In the genomic region with DNA sequence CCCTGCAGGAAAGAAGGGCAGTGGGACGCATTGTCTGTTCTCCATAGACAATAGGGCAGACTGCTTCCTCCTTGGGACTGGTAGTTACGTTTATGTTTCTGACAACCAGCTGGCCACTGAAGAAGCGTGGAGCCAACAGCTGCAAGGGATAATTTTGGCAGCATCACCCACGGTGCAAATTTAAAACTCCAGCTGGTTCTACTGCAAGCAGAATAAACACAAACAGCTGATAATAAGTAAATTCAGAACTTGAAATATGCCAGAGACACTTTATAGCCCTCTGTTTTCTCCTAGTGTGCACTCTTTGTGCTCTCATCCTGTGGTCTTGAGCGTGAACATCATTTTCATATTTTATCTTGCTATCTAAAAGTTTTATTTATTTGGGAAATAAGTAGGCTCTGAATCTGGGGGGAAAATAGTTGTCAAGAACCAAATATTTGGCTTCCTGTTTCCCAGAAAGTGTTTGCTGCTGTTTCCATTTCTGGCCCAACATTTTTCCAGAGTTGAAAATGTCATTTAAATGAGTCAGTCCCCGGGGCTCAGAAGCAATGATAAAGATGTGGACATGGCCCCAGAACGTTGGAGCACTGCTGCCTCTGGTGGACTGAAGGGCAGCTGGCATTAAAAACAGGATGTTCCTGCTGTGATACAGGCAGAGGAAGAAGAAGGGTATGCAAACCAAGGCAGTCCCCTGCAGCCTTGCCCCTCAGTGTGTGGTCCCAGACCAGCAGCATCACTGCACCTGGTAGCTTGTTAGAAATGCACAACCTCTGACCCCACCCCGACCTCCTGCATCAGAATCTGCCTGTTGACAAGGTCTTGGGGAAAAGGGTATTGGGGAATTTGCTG, we compare ENCODE assay signal across 8 cellular contexts. TPM values are rescaled to one million over a fixed set of nuclear protein-coding genes. Genes with fewer than 3 reads are reported as not detected.
DNase-seq lines count a peak whose midpoint lies in the region; ATAC-seq, FAIRE-seq and TF ChIP-seq lines count a peak whose summit lies in the region.

No MANE protein-coding gene starts in this region.

- no peak for TF ChIP-seq POLR2A in K562 (conservative IDR thresholded peaks at IDR 0.05)
- TF ChIP-seq POLR2A in HepG2 (IDR thresholded peaks at IDR 0.05; ENCODE audit: insufficient read depth in 1 of 2, low read depth in 2 of 2, low read length in 2 of 2), result no peak
- no peak for TF ChIP-seq POLR2A in GM12892 (IDR thresholded peaks at IDR 0.05; ENCODE audit: low read depth, low read length)

- H3K4me3 Mint-ChIP-seq in CD8-positive, alpha-beta memory T cell, result no peak overlapping the region

- FAIRE-seq in K562 (lab: Jason Lieb, UNC) (peak; percentile 54), HepG2 (lab: Jason Lieb, UNC) (no peak), GM12892 (lab: Jason Lieb, UNC) (no peak)

- 55% methylated on average over 7 of the region's 8 CpGs for WGBS in K562 (ENCODE audit: insufficient coverage, low coverage, missing lambda C conversion rate)
- 25% methylated on average over 8 of the region's 8 CpGs for WGBS in HepG2 (ENCODE audit: low lambda C conversion rate)

- H3K4me1 ChIP-seq in K562 (replicated peaks in 1 of 2; ENCODE audit: control insufficient read depth in 2 of 2, insufficient read depth in 2 of 2, low read length in 2 of 2) (peaks cover 0 to 24% of the 10 kb centered on the region in 2 experiments; a peak in 2 of 5 replicates), HepG2 (ENCODE audit: insufficient read depth, low read length) (peaks cover 9% of the 10 kb centered on the region)
- no peaks in the 10 kb centered on the region for H3K4me1 ChIP-seq in CD8-positive, alpha-beta memory T cell (ENCODE audit: insufficient read depth, low read length)

- no peaks in the 10 kb centered on the region for H3K36me3 Mint-ChIP-seq in CD8-positive, alpha-beta memory T cell

- intact Hi-C loops in K562 (cut with micrococcal nuclease), result no loop called here
- intact Hi-C loops in HepG2 (cut with micrococcal nuclease; ENCODE audit: unreplicated experiment), result no loop called here

- peaks cover 0 to 4% of the 10 kb centered on the region in 2 donors for H3K27me3 Mint-ChIP-seq in CD8-positive, alpha-beta memory T cell

- H3K9ac ChIP-seq in K562 (ENCODE audit: insufficient read depth in 1 of 2, low read depth in 2 of 2, low read length in 2 of 2) (no peak overlapping the region), HepG2 (ENCODE audit: insufficient read depth, low read depth, low read length) (no peak overlapping the region)

- H3K4me2 ChIP-seq in K562 (ENCODE audit: insufficient read depth, low read length), result no peak overlapping the region
- H3K4me2 ChIP-seq in HepG2 (ENCODE audit: low read depth, low read length), result no peak overlapping the region

- peak; percentile 49 to 61 (median 59) for TF ChIP-seq CTCF in K562 (IDR thresholded peaks at IDR 0.05 in 2 of 3, conservative IDR thresholded peaks at IDR 0.05 in 1 of 3; ENCODE audit: insufficient read depth in 2 of 3, low read depth in 1 of 3, low read length in 3 of 3)
- TF ChIP-seq CTCF in HepG2 (CRISPR knock-in tag; IDR thresholded peaks at IDR 0.05), result 0 out of 2 replicates have a peak, but pooled peaks have one; percentile 12

- peak; percentile 39 to 44; a peak in 3 of 4 replicates for TF ChIP-seq RAD21 in K562 (CRISPR knock-in tag; conservative IDR thresholded peaks at IDR 0.05 in 1 of 2, IDR thresholded peaks at IDR 0.05 in 1 of 2)
- no peak for TF ChIP-seq RAD21 in HepG2 (CRISPR knock-in tag; IDR thresholded peaks at IDR 0.05)

- H2AFZ ChIP-seq in K562 (ENCODE audit: low read depth, low read length), result no peak overlapping the region
- H2AFZ ChIP-seq in HepG2 (ENCODE audit: low read length), result no peak overlapping the region

- H3K27ac ChIP-seq in K562 (ENCODE audit: extremely low read depth, low read depth, low read length) (no peak overlapping the region), HepG2 (ENCODE audit: extremely low read length, insufficient read depth, low read length) (no peak overlapping the region)
- no peak overlapping the region for H3K27ac ChIP-seq in CD8-positive, alpha-beta memory T cell (ENCODE audit: low read depth, low read length)

- H3K9me3 ChIP-seq in K562 (replicated peaks; ENCODE audit: control insufficient read depth, insufficient read depth, low read depth, low read length) (no peaks in the 10 kb centered on the region), HepG2 (ENCODE audit: low read length) (no peaks in the 10 kb centered on the region)
- H3K9me3 ChIP-seq in CD8-positive, alpha-beta memory T cell (ENCODE audit: low read length), result no peaks in the 10 kb centered on the region

- H3K79me2 ChIP-seq in K562 (ENCODE audit: control insufficient read depth, insufficient read depth, low read length) (no peaks in the 10 kb centered on the region), HepG2 (ENCODE audit: insufficient read depth, low read length) (no peaks in the 10 kb centered on the region)

- TF ChIP-seq EP300 in K562 (IDR thresholded peaks at IDR 0.05; ENCODE audit: low read length) (no peak), HepG2 (IDR thresholded peaks at IDR 0.05; ENCODE audit: low read depth in 2 of 2, low read length in 2 of 2) (no peak), HepG2 (CRISPR knock-in tag; IDR thresholded peaks at IDR 0.05; ENCODE audit: borderline replicate concordance) (no peak)

- no peak overlapping the region for H3K27ac Mint-ChIP-seq in CD8-positive, alpha-beta memory T cell

- no peaks in the 10 kb centered on the region for H3K9me1 ChIP-seq in K562 (ENCODE audit: control insufficient read depth, insufficient read depth, low read length)

- H4K20me1 ChIP-seq in K562 (replicated peaks; ENCODE audit: control insufficient read depth, insufficient read depth, low read length), result no peaks in the 10 kb centered on the region
- H4K20me1 ChIP-seq in HepG2 (ENCODE audit: insufficient read depth, low read length), result no peaks in the 10 kb centered on the region

- H3K4me3 ChIP-seq in K562 (no peak overlapping the region), HepG2 (replicated peaks in 1 of 3; ENCODE audit: insufficient read depth in 1 of 3, low read depth in 2 of 3, low read length in 3 of 3) (no peak overlapping the region)
- H3K4me3 ChIP-seq in CD8-positive, alpha-beta memory T cell (ENCODE audit: low read length), result no peak overlapping the region

- H3K27me3 ChIP-seq in K562 (ENCODE audit: control insufficient read depth in 2 of 2, insufficient read depth in 2 of 2, low read length in 2 of 2), result no peaks in the 10 kb centered on the region
- no peaks in the 10 kb centered on the region for H3K27me3 ChIP-seq in HepG2 (ENCODE audit: control insufficient read depth in 1 of 2, insufficient read depth in 2 of 2, low read length in 2 of 2)
- H3K27me3 ChIP-seq in CD8-positive, alpha-beta memory T cell (ENCODE audit: insufficient read depth, low read length, poor library complexity, severe bottlenecking), result no peaks in the 10 kb centered on the region

- CTCF ChIA-PET in K562 (lab: Yijun Ruan, JAX; ENCODE audit: low intra/inter-chr PET ratio) (interaction anchor here (0.7 to 0.8 kb wide), 2 partner anchors 173 to 211 kb away, joined by 3 read pairs; no protein-coding TSS in a partner anchor), HepG2 (lab: Yijun Ruan, JAX; ENCODE audit: low intra/inter-chr PET ratio, low total read pairs) (no interaction called here)
- CTCF ChIA-PET in CD8-positive, alpha-beta memory T cell (lab: Charles Lee), result no interaction called here

- no TSS peak for BruUV-seq in K562 (replicated peaks; lab: Mats Ljungman, UMichigan)
- no TSS peak for BruUV-seq in HepG2 (replicated peaks; lab: Mats Ljungman, UMichigan)

- no peaks in the 10 kb centered on the region for H3K4me1 Mint-ChIP-seq in CD8-positive, alpha-beta memory T cell

- DNase-seq in AG20443 (ENCODE audit: low spot score) (peak; percentile 85), MV-4-11 (lab: John Stamatoyannopoulos, UW) (peak; percentile 75), K562 (ENCODE audit: extremely low read depth in 1 of 4, low spot score in 3 of 4) (peak in 1 of 4 experiments; percentile 65), HepG2 (ENCODE audit: low spot score) (peak; percentile 29), GM12892 (ENCODE audit: insufficient read length) (no peak)
- no peak for DNase-seq in CD8-positive, alpha-beta memory T cell

- in situ Hi-C loops in K562 (cut with MboI) (loop anchor here (5.0 kb wide), 1 partner anchor 135 kb away; no protein-coding TSS in a partner anchor), HepG2 (cut with HindIII; ENCODE audit: extremely low pct_ligation_motif_present, low pct_unique_long_range_greater_than_20kb) (no loop called here)

- H3K9me3 Mint-ChIP-seq in CD8-positive, alpha-beta memory T cell, result peaks cover 0 to 5% (median 0%) of the 10 kb centered on the region in 5 donors

- POLR2A ChIA-PET in K562 (lab: Yijun Ruan, JAX) (interaction anchor here (0.6 to 1.9 kb wide), 5 partner anchors 38 to 366 kb away, joined by 3 to 5 read pairs (median 4); no protein-coding TSS in a partner anchor), HepG2 (lab: Yijun Ruan, JAX) (no interaction called here)
- POLR2A ChIA-PET in CD8-positive, alpha-beta memory T cell (lab: Charles Lee), result no interaction called here

- no peaks in the 10 kb centered on the region for H3K36me3 ChIP-seq in K562 (ENCODE audit: control insufficient read depth, insufficient read depth, low read length)
- no peaks in the 10 kb centered on the region for H3K36me3 ChIP-seq in HepG2 (replicated peaks in 1 of 2; ENCODE audit: control insufficient read depth in 1 of 2, insufficient read depth in 2 of 2, low read length in 2 of 2)
- no peaks in the 10 kb centered on the region for H3K36me3 ChIP-seq in CD8-positive, alpha-beta memory T cell (ENCODE audit: insufficient read depth, low read length)

- ATAC-seq in K562, result peak; percentile 85
- ATAC-seq in HepG2, result peak; percentile 76
- no peak for ATAC-seq in HG02981 (IDR thresholded peaks at IDR 0.05; ENCODE audit: unreplicated experiment)
- ATAC-seq in GM19395 (IDR thresholded peaks at IDR 0.05; ENCODE audit: unreplicated experiment), result no peak

RNA-seq across cellular contexts. Expression of a gene that starts 12.5 kb away (rescaled TPM):
- total RNA-seq in K562 (2011; cell fraction: chromatin; rRNA removed; ENCODE audit: low replicate concordance), result 0.99 and 1.1 TPM in 2 replicates
- 0.79 and 1.0 TPM in 2 replicates for total RNA-seq in K562 (2011; cell fraction: nucleolus; rRNA removed)
- 0.51 and 1.1 TPM in 2 replicates for total RNA-seq in K562 (2011; cell fraction: nucleoplasm; rRNA removed)
- total RNA-seq in K562 (2014; rRNA removed), result 0.24 and 0.36 TPM in 2 replicates
- total RNA-seq in K562 (2014; rRNA removed; fragmentation: Illumina TruSeq; extraction: Trizol), result 0.11 and 0.13 TPM in 2 replicates
- total RNA-seq in K562 (2015; rRNA removed; fragmentation: Illumina TruSeq; extraction: Trizol), result 0.22 and 0.26 TPM in 2 replicates
- 0.47 and 0.49 TPM in 2 replicates for total RNA-seq in K562 (2021)
- 0.24 and 0.40 TPM in 2 replicates for polyA plus RNA-seq in K562 (2011; rRNA removed)
- 0.24 and 0.94 TPM in 2 replicates for polyA plus RNA-seq in K562 (2011; cell fraction: cytosol; rRNA removed)
- 0.60 and 2.4 TPM in 2 replicates for polyA plus RNA-seq in K562 (2011; cell fraction: nucleus; rRNA removed)
- polyA plus RNA-seq in K562 (2012), result 0.31 and 0.32 TPM in 2 replicates
- polyA plus RNA-seq in K562 (2014; fragmentation: Illumina TruSeq; extraction: Trizol), result 0.25 and 0.36 TPM in 2 replicates
- under 1 TPM; 0.07 to 0.10 TPM for polyA plus RNA-seq in K562 (2014; fragmentation: Nextera tagmentation; extraction: Ambion mirVana)
- 0.33 and 0.35 TPM in 2 replicates for polyA plus RNA-seq in K562 (2014; rRNA removed)
- 0.24 and 0.28 TPM in 2 replicates for polyA minus RNA-seq in K562 (2011; rRNA and poly(A)+ RNA removed)
- polyA minus RNA-seq in K562 (2011; cell fraction: cytosol; rRNA and poly(A)+ RNA removed), result 0.36 and 0.86 TPM in 2 replicates
- polyA minus RNA-seq in K562 (2011; cell fraction: nucleus; rRNA and poly(A)+ RNA removed), result 0.22 and 0.40 TPM in 2 replicates
- total RNA-seq in HepG2 (2016; rRNA removed; fragmentation: Illumina TruSeq; extraction: Trizol), result not detected in 2 replicates
- not detected in 2 replicates for total RNA-seq in HepG2 (2016; cell fraction: cytosol; rRNA removed; fragmentation: Illumina TruSeq; extraction: Trizol; ENCODE audit: low read depth)
- total RNA-seq in HepG2 (2016; cell fraction: insoluble cytoplasmic fraction; rRNA removed; fragmentation: Illumina TruSeq; extraction: Trizol), result not detected in 2 replicates
- not detected in 2 replicates for total RNA-seq in HepG2 (2016; cell fraction: membrane; rRNA removed; fragmentation: Illumina TruSeq; extraction: Trizol)
- total RNA-seq in HepG2 (2016; cell fraction: nucleus; rRNA removed; fragmentation: Illumina TruSeq; extraction: Trizol), result not detected in 2 replicates
- 0.03 TPM in 1 of 2 replicates, not detected in the other for polyA plus RNA-seq in HepG2 (2011; rRNA removed)
- not detected in 2 replicates for polyA plus RNA-seq in HepG2 (2011; cell fraction: cytosol; rRNA removed)
- polyA plus RNA-seq in HepG2 (2011; cell fraction: nucleus; rRNA removed), result not detected in 2 replicates
- not detected in 2 replicates for polyA plus RNA-seq in HepG2 (2012)
- not detected in 2 replicates for polyA plus RNA-seq in HepG2 (2016; cell fraction: cytosol; fragmentation: Illumina TruSeq; extraction: Trizol; ENCODE audit: low read depth)
- not detected in 2 replicates for polyA plus RNA-seq in HepG2 (2016; cell fraction: insoluble cytoplasmic fraction; fragmentation: Illumina TruSeq; extraction: Trizol; ENCODE audit: low read depth)
- not detected in 2 replicates for polyA plus RNA-seq in HepG2 (2016; cell fraction: membrane; fragmentation: Illumina TruSeq; extraction: Trizol; ENCODE audit: low read depth)
- not detected in 2 replicates for polyA plus RNA-seq in HepG2 (2016; cell fraction: nucleus; fragmentation: Illumina TruSeq; extraction: Trizol; ENCODE audit: insufficient read depth, low read depth)
- 0.12 TPM in 1 of 2 replicates, not detected in the other for polyA minus RNA-seq in HepG2 (2011; rRNA and poly(A)+ RNA removed; ENCODE audit: low replicate concordance)
- not detected in 2 replicates for polyA minus RNA-seq in HepG2 (2011; cell fraction: cytosol; rRNA and poly(A)+ RNA removed)
- not detected in 2 replicates for polyA minus RNA-seq in HepG2 (2011; cell fraction: nucleus; rRNA and poly(A)+ RNA removed)
- total RNA-seq in CD8-positive, alpha-beta memory T cell, result under 1 TPM; 0.13 to 0.31 TPM
- not detected for polyA plus RNA-seq in CD8-positive, alpha-beta memory T cell
- not detected for polyA plus RNA-seq in GM12892 (2012; ENCODE audit: missing spikeins)

RNA-seq across cellular contexts. Expression of a gene that starts 24.2 kb away (rescaled TPM):
- total RNA-seq in K562 (2011; cell fraction: chromatin; rRNA removed; ENCODE audit: low replicate concordance), result 0.16 and 0.39 TPM in 2 replicates
- total RNA-seq in K562 (2011; cell fraction: nucleolus; rRNA removed), result 0.26 and 0.33 TPM in 2 replicates
- total RNA-seq in K562 (2011; cell fraction: nucleoplasm; rRNA removed), result 0.44 and 0.61 TPM in 2 replicates
- total RNA-seq in K562 (2014; rRNA removed) (0.05 and 0.12 TPM in 2 replicates), K562 (2014; rRNA removed; fragmentation: Illumina TruSeq; extraction: Trizol) (0.04 and 0.10 TPM in 2 replicates), K562 (2015; rRNA removed; fragmentation: Illumina TruSeq; extraction: Trizol) (0.04 TPM in 2 replicates), K562 (2021) (0.20 and 0.25 TPM in 2 replicates), HepG2 (2016; rRNA removed; fragmentation: Illumina TruSeq; extraction: Trizol) (not detected in 2 replicates)
- polyA plus RNA-seq in K562 (2011; rRNA removed) (0.12 and 0.20 TPM in 2 replicates), K562 (2014; fragmentation: Illumina TruSeq; extraction: Trizol) (0.07 TPM in 2 replicates), K562 (2014; fragmentation: Nextera tagmentation; extraction: Ambion mirVana) (under 1 TPM; 0.03 TPM), K562 (2014; rRNA removed) (0.03 and 0.08 TPM in 2 replicates), HepG2 (2011; rRNA removed) (not detected in 2 replicates)
- 0.09 and 0.15 TPM in 2 replicates for polyA plus RNA-seq in K562 (2011; cell fraction: cytosol; rRNA removed)
- 0.17 and 0.21 TPM in 2 replicates for polyA plus RNA-seq in K562 (2011; cell fraction: nucleus; rRNA removed)
- polyA plus RNA-seq in K562 (2012), result 0.03 and 0.06 TPM in 2 replicates
- polyA minus RNA-seq in K562 (2011; rRNA and poly(A)+ RNA removed), result 0.21 and 0.42 TPM in 2 replicates
- polyA minus RNA-seq in K562 (2011; cell fraction: cytosol; rRNA and poly(A)+ RNA removed), result 0.27 and 0.29 TPM in 2 replicates
- under 0.01 and 0.13 TPM in 2 replicates for polyA minus RNA-seq in K562 (2011; cell fraction: nucleus; rRNA and poly(A)+ RNA removed)
- not detected in 2 replicates for total RNA-seq in HepG2 (2016; cell fraction: cytosol; rRNA removed; fragmentation: Illumina TruSeq; extraction: Trizol; ENCODE audit: low read depth)
- not detected in 2 replicates for total RNA-seq in HepG2 (2016; cell fraction: insoluble cytoplasmic fraction; rRNA removed; fragmentation: Illumina TruSeq; extraction: Trizol)
- total RNA-seq in HepG2 (2016; cell fraction: membrane; rRNA removed; fragmentation: Illumina TruSeq; extraction: Trizol), result not detected in 2 replicates
- not detected in 2 replicates for total RNA-seq in HepG2 (2016; cell fraction: nucleus; rRNA removed; fragmentation: Illumina TruSeq; extraction: Trizol)
- polyA plus RNA-seq in HepG2 (2011; cell fraction: cytosol; rRNA removed), result 0.01 TPM in 2 replicates
- not detected in 2 replicates for polyA plus RNA-seq in HepG2 (2011; cell fraction: nucleus; rRNA removed)
- not detected in 2 replicates for polyA plus RNA-seq in HepG2 (2012)
- not detected in 2 replicates for polyA plus RNA-seq in HepG2 (2016; cell fraction: cytosol; fragmentation: Illumina TruSeq; extraction: Trizol; ENCODE audit: low read depth)
- not detected in 2 replicates for polyA plus RNA-seq in HepG2 (2016; cell fraction: insoluble cytoplasmic fraction; fragmentation: Illumina TruSeq; extraction: Trizol; ENCODE audit: low read depth)
- polyA plus RNA-seq in HepG2 (2016; cell fraction: membrane; fragmentation: Illumina TruSeq; extraction: Trizol; ENCODE audit: low read depth), result not detected in 2 replicates
- not detected in 2 replicates for polyA plus RNA-seq in HepG2 (2016; cell fraction: nucleus; fragmentation: Illumina TruSeq; extraction: Trizol; ENCODE audit: insufficient read depth, low read depth)
- polyA minus RNA-seq in HepG2 (2011; rRNA and poly(A)+ RNA removed; ENCODE audit: low replicate concordance), result not detected in 2 replicates
- not detected in 2 replicates for polyA minus RNA-seq in HepG2 (2011; cell fraction: cytosol; rRNA and poly(A)+ RNA removed)
- not detected in 2 replicates for polyA minus RNA-seq in HepG2 (2011; cell fraction: nucleus; rRNA and poly(A)+ RNA removed)
- under 1 TPM; 0.50 to 0.53 TPM for total RNA-seq in CD8-positive, alpha-beta memory T cell
- polyA plus RNA-seq in CD8-positive, alpha-beta memory T cell, result 0.02 TPM
- 1.1 TPM for polyA plus RNA-seq in GM12892 (2012; ENCODE audit: missing spikeins)

RNA-seq across cellular contexts. Expression of a gene that starts 26.8 kb away (rescaled TPM):
- total RNA-seq in K562 (2011; cell fraction: chromatin; rRNA removed; ENCODE audit: low replicate concordance), result not detected in 2 replicates
- not detected in 2 replicates for total RNA-seq in K562 (2011; cell fraction: nucleolus; rRNA removed)
- not detected in 2 replicates for total RNA-seq in K562 (2011; cell fraction: nucleoplasm; rRNA removed)
- total RNA-seq in K562 (2014; rRNA removed), result not detected in 2 replicates
- total RNA-seq in K562 (2014; rRNA removed; fragmentation: Illumina TruSeq; extraction: Trizol), result not detected in 2 replicates
- total RNA-seq in K562 (2015; rRNA removed; fragmentation: Illumina TruSeq; extraction: Trizol), result not detected in 2 replicates
- not detected in 2 replicates for total RNA-seq in K562 (2021)
- not detected in 2 replicates for polyA plus RNA-seq in K562 (2011; rRNA removed)
- polyA plus RNA-seq in K562 (2011; cell fraction: cytosol; rRNA removed), result not detected in 2 replicates
- polyA plus RNA-seq in K562 (2011; cell fraction: nucleus; rRNA removed), result not detected in 2 replicates
- polyA plus RNA-seq in K562 (2012), result not detected in 2 replicates
- polyA plus RNA-seq in K562 (2014; fragmentation: Illumina TruSeq; extraction: Trizol), result not detected in 2 replicates
- polyA plus RNA-seq in K562 (2014; fragmentation: Nextera tagmentation; extraction: Ambion mirVana), result not detected
- polyA plus RNA-seq in K562 (2014; rRNA removed), result not detected in 2 replicates
- polyA minus RNA-seq in K562 (2011; rRNA and poly(A)+ RNA removed), result not detected in 2 replicates
- polyA minus RNA-seq in K562 (2011; cell fraction: cytosol; rRNA and poly(A)+ RNA removed), result not detected in 2 replicates
- polyA minus RNA-seq in K562 (2011; cell fraction: nucleus; rRNA and poly(A)+ RNA removed), result not detected in 2 replicates
- total RNA-seq in HepG2 (2016; rRNA removed; fragmentation: Illumina TruSeq; extraction: Trizol), result not detected in 2 replicates
- total RNA-seq in HepG2 (2016; cell fraction: cytosol; rRNA removed; fragmentation: Illumina TruSeq; extraction: Trizol; ENCODE audit: low read depth), result not detected in 2 replicates
- not detected in 2 replicates for total RNA-seq in HepG2 (2016; cell fraction: insoluble cytoplasmic fraction; rRNA removed; fragmentation: Illumina TruSeq; extraction: Trizol)
- not detected in 2 replicates for total RNA-seq in HepG2 (2016; cell fraction: membrane; rRNA removed; fragmentation: Illumina TruSeq; extraction: Trizol)
- total RNA-seq in HepG2 (2016; cell fraction: nucleus; rRNA removed; fragmentation: Illumina TruSeq; extraction: Trizol), result not detected in 2 replicates
- not detected in 2 replicates for polyA plus RNA-seq in HepG2 (2011; rRNA removed)
- not detected in 2 replicates for polyA plus RNA-seq in HepG2 (2011; cell fraction: cytosol; rRNA removed)
- polyA plus RNA-seq in HepG2 (2011; cell fraction: nucleus; rRNA removed), result not detected in 2 replicates
- polyA plus RNA-seq in HepG2 (2012), result not detected in 2 replicates
- polyA plus RNA-seq in HepG2 (2016; cell fraction: cytosol; fragmentation: Illumina TruSeq; extraction: Trizol; ENCODE audit: low read depth), result not detected in 2 replicates
- polyA plus RNA-seq in HepG2 (2016; cell fraction: insoluble cytoplasmic fraction; fragmentation: Illumina TruSeq; extraction: Trizol; ENCODE audit: low read depth), result not detected in 2 replicates
- not detected in 2 replicates for polyA plus RNA-seq in HepG2 (2016; cell fraction: membrane; fragmentation: Illumina TruSeq; extraction: Trizol; ENCODE audit: low read depth)
- polyA plus RNA-seq in HepG2 (2016; cell fraction: nucleus; fragmentation: Illumina TruSeq; extraction: Trizol; ENCODE audit: insufficient read depth, low read depth), result not detected in 2 replicates
- not detected in 2 replicates for polyA minus RNA-seq in HepG2 (2011; rRNA and poly(A)+ RNA removed; ENCODE audit: low replicate concordance)
- polyA minus RNA-seq in HepG2 (2011; cell fraction: cytosol; rRNA and poly(A)+ RNA removed), result not detected in 2 replicates
- polyA minus RNA-seq in HepG2 (2011; cell fraction: nucleus; rRNA and poly(A)+ RNA removed), result not detected in 2 replicates
- not detected for total RNA-seq in CD8-positive, alpha-beta memory T cell
- polyA plus RNA-seq in CD8-positive, alpha-beta memory T cell, result not detected
- not detected for polyA plus RNA-seq in GM12892 (2012; ENCODE audit: missing spikeins)

Comparison
In these comparisons a context has a peak if more than half of its experiments do, and no peak if none do; other contexts are left out.
1. DNase-seq: peak in AG20443 (single experiment), MV-4-11 (single experiment) and HepG2 (single experiment); none in CD8-positive, alpha-beta memory T cell (0 of 5) and GM12892 (single experiment).
2. ATAC-seq: peak in K562 (single experiment) and HepG2 (single experiment); none in HG02981 (single experiment) and GM19395 (single experiment).